Comparison of ENCODE assay signal across 7 cellular contexts in genomic region chr17:30730171-30730836, GRCh38.
A peak's percentile ranks its signal among the peaks of the same experiment; 100 is the strongest.
DNase-seq lines count a peak whose midpoint lies in the region; ATAC-seq, FAIRE-seq and TF ChIP-seq lines count a peak whose summit lies in the region.
"Not testable (repeated sequence)": the region's sequence is repeated elsewhere in the genome, so short reads cannot be mapped to it uniquely, and the experiment has no call there.

No MANE protein-coding gene starts in this region.

- H3K4me1 Mint-ChIP-seq in GM23338: peaks cover 16% of the 10 kb centered on the region
- H3K4me1 Mint-ChIP-seq in activated CD4-positive, alpha-beta T cell treated with anti-CD3 and anti-CD28 coated beads for 36 hours: peaks cover 16% of the 10 kb centered on the region
- H3K4me1 Mint-ChIP-seq in activated naive CD4-positive, alpha-beta T cell treated with anti-CD3 and anti-CD28 coated beads for 36 hours (ENCODE audit: low read depth): peaks cover 16% of the 10 kb centered on the region

- not testable (repeated sequence) for H3K14ac ChIP-seq in H1 (ENCODE audit: insufficient read length)

- H3K23me2 ChIP-seq in H1 (ENCODE audit: low read depth, low read length): not testable (repeated sequence)

- H2AFZ ChIP-seq in GM23338; OCI-LY1 (ENCODE audit: low read length); H1 (ENCODE audit: low read length): not testable (repeated sequence)

- not testable (repeated sequence) for TF ChIP-seq RAD21 in H1 (IDR thresholded peaks at IDR 0.05 in 1 of 2, conservative IDR thresholded peaks at IDR 0.05 in 1 of 2; ENCODE audit: low read depth in 2 of 2, low read length in 2 of 2)

- not testable (repeated sequence) for H3K4me1 ChIP-seq in GM23338 (ENCODE audit: insufficient read depth); H1 (replicated peaks in 1 of 4; ENCODE audit: control insufficient read depth in 3 of 4, insufficient read depth in 4 of 4, low read length in 3 of 4)
- H3K4me1 ChIP-seq in OCI-LY1 (ENCODE audit: insufficient read depth, low read length, severe bottlenecking) (peaks cover 29% of the 10 kb centered on the region), lower lobe of right lung (peaks cover 13% of the 10 kb centered on the region)

- H3K56ac ChIP-seq in H1 (replicated peaks; ENCODE audit: insufficient read length, low read depth, low read length): not testable (repeated sequence)

- DNase-seq in GM23338 (ENCODE audit: low spot score); activated CD4-positive, alpha-beta T cell treated with anti-CD3 and anti-CD28 coated beads for 36 hours; activated naive CD4-positive, alpha-beta T cell treated with anti-CD3 and anti-CD28 coated beads for 36 hours: not testable (repeated sequence)
- DNase-seq in H1 (ENCODE audit: low read depth in 1 of 2, low spot score in 2 of 2) (peak in 1 of 2 experiments; percentile 47), lower lobe of right lung (peak; percentile 21), sciatic nerve (ENCODE audit: low spot score) (peak; percentile 32)

- H2BK5ac ChIP-seq in H1 (ENCODE audit: low read depth, low read length): not testable (repeated sequence)

- not testable (repeated sequence) for H3K9me3 Mint-ChIP-seq in GM23338; activated CD4-positive, alpha-beta T cell treated with anti-CD3 and anti-CD28 coated beads for 36 hours (ENCODE audit: low read depth); activated naive CD4-positive, alpha-beta T cell treated with anti-CD3 and anti-CD28 coated beads for 36 hours

- intact Hi-C loops in activated CD4-positive, alpha-beta T cell treated with anti-CD3 and anti-CD28 coated beads for 36 hours (cut with DNase I, micrococcal nuclease): loop anchor here (5.0 kb wide), 2 partner anchors 97 to 613 kb away; partner anchors contain the start of gene NSRP1 (in 1 of the 2)
- intact Hi-C loops in activated naive CD4-positive, alpha-beta T cell treated with anti-CD3 and anti-CD28 coated beads for 36 hours (cut with micrococcal nuclease): loop anchor here (5.0 kb wide), 1 partner anchor 92 kb away; the partner anchor contains the start of gene CRLF3
- intact Hi-C loops in lower lobe of right lung (cut with DNase I); sciatic nerve (cut with DNase I): not testable (repeated sequence)

- H3K9me3 ChIP-seq in OCI-LY1 (ENCODE audit: low read length); H1 (ENCODE audit: insufficient read depth in 2 of 2, low read depth in 1 of 2, low read length in 1 of 2); lower lobe of right lung: not testable (repeated sequence)

- H3K27me3 Mint-ChIP-seq in GM23338 (ENCODE audit: insufficient read depth, low read depth, poor library complexity): peaks cover 20% of the 10 kb centered on the region
- not testable (repeated sequence) for H3K27me3 Mint-ChIP-seq in activated CD4-positive, alpha-beta T cell treated with anti-CD3 and anti-CD28 coated beads for 36 hours; activated naive CD4-positive, alpha-beta T cell treated with anti-CD3 and anti-CD28 coated beads for 36 hours (ENCODE audit: low read depth)

- not testable (repeated sequence) for H4K5ac ChIP-seq in H1 (ENCODE audit: insufficient read length, low read depth, low read length)

- not testable (repeated sequence) for H3K4ac ChIP-seq in H1 (replicated peaks; ENCODE audit: insufficient read length, low read depth, low read length)

- H3K79me2 ChIP-seq in GM23338 (replicated peaks; ENCODE audit: insufficient read depth): peaks cover 83% of the 10 kb centered on the region
- H3K79me2 ChIP-seq in OCI-LY1 (ENCODE audit: insufficient read depth, low read length): peaks cover 37% of the 10 kb centered on the region
- peaks cover 10 to 72% of the 10 kb centered on the region in 2 experiments; a peak in 3 of 4 replicates for H3K79me2 ChIP-seq in H1 (ENCODE audit: control insufficient read depth in 1 of 2, insufficient read depth in 2 of 2, low read length in 2 of 2)

- not testable (repeated sequence) for FAIRE-seq in H1 (lab: Jason Lieb, UNC)

- not testable (repeated sequence) for H2BK120ac ChIP-seq in H1 (replicated peaks; ENCODE audit: low read depth, low read length)

- not testable (repeated sequence) for H3K9me2 ChIP-seq in GM23338 (ENCODE audit: insufficient read depth); OCI-LY1 (ENCODE audit: low read depth, low read length)

- TF ChIP-seq EP300 in H1 (IDR thresholded peaks at IDR 0.05; ENCODE audit: borderline replicate concordance in 1 of 2, low read depth in 2 of 2, low read length in 2 of 2): not testable (repeated sequence)

- not testable (repeated sequence) for H3F3A ChIP-seq in GM23338 (replicated peaks; ENCODE audit: low read depth); OCI-LY1 (ENCODE audit: insufficient read depth, low read length)

- POLR2A ChIA-PET in activated CD4-positive, alpha-beta T cell treated with anti-CD3 and anti-CD28 coated beads for 36 hours (lab: Charles Lee); H1 (lab: Charles Lee; ENCODE audit: partially characterized antibody): not testable (repeated sequence)

- not testable (repeated sequence) for H2BK12ac ChIP-seq in H1 (ENCODE audit: low read depth, low read length)

- not testable (repeated sequence) for H2BK20ac ChIP-seq in H1 (ENCODE audit: low read length)

- H3K9ac ChIP-seq in OCI-LY1 (ENCODE audit: low read length); H1 (replicated peaks in 1 of 4; ENCODE audit: extremely low read depth in 1 of 4, low read depth in 3 of 4, low read length in 3 of 4): not testable (repeated sequence)

- H3K36me3 Mint-ChIP-seq in GM23338 (ENCODE audit: low read depth): peaks cover 33% of the 10 kb centered on the region
- H3K36me3 Mint-ChIP-seq in activated CD4-positive, alpha-beta T cell treated with anti-CD3 and anti-CD28 coated beads for 36 hours (ENCODE audit: low read depth): peaks cover 13% of the 10 kb centered on the region
- not testable (repeated sequence) for H3K36me3 Mint-ChIP-seq in activated naive CD4-positive, alpha-beta T cell treated with anti-CD3 and anti-CD28 coated beads for 36 hours (ENCODE audit: low read depth)

- peak overlapping the region; percentile 93 for H3K4me3 Mint-ChIP-seq in GM23338
- H3K4me3 Mint-ChIP-seq in activated CD4-positive, alpha-beta T cell treated with anti-CD3 and anti-CD28 coated beads for 36 hours: peak overlapping the region; percentile 90
- H3K4me3 Mint-ChIP-seq in activated naive CD4-positive, alpha-beta T cell treated with anti-CD3 and anti-CD28 coated beads for 36 hours: peak overlapping the region; percentile 96

- not testable (repeated sequence) for H3K4me2 ChIP-seq in GM23338
- H3K4me2 ChIP-seq in OCI-LY1 (ENCODE audit: low read length): peak overlapping the region; percentile 55; the same call in 1 of the 2 replicates
- H3K4me2 ChIP-seq in H1 (ENCODE audit: insufficient read depth in 1 of 2, low read depth in 2 of 2, low read length in 2 of 2): peak overlapping the region; percentile 21 to 58; a peak in 1 of 4 replicates

- H3K27ac ChIP-seq in GM23338 (ENCODE audit: low read depth) (peak overlapping the region; percentile 89; the same call in 1 of the 2 replicates), OCI-LY1 (ENCODE audit: low read depth, low read length, poor library complexity, severe bottlenecking) (peak overlapping the region; percentile 67)
- not testable (repeated sequence) for H3K27ac ChIP-seq in H1 (ENCODE audit: low read depth, low read length); lower lobe of right lung

- not testable (repeated sequence) for H2AK5ac ChIP-seq in H1 (ENCODE audit: low read depth, low read length)

- WGBS in H1 (ENCODE audit: extremely low coverage in 1 of 2, insufficient coverage in 1 of 2, insufficient read length in 1 of 2, insufficient replicate concordance in 2 of 2, low coverage in 1 of 2, low lambda C conversion rate in 2 of 2, missing lambda C conversion rate in 1 of 2), 2 experiments: 96% methylated on average over 8 of the region's 8 CpGs; no CpG with 5 or more reads in 1 of the 2 experiments

- not testable (repeated sequence) for H2BK15ac ChIP-seq in H1 (ENCODE audit: low read length)

- not testable (repeated sequence) for H3K27me3 ChIP-seq in GM23338 (ENCODE audit: insufficient read depth); OCI-LY1 (ENCODE audit: insufficient read depth, low read length); H1 (replicated peaks in 1 of 4; ENCODE audit: control insufficient read depth in 3 of 4, extremely low read depth in 1 of 4, insufficient read depth in 3 of 4, low read length in 3 of 4); lower lobe of right lung (ENCODE audit: low read depth)

- TF ChIP-seq CTCF in GM23338 (conservative IDR thresholded peaks at IDR 0.05; ENCODE audit: low read depth in 2 of 2); OCI-LY1 (IDR thresholded peaks at IDR 0.05; ENCODE audit: low read length); H1 (IDR thresholded peaks at IDR 0.05; ENCODE audit: control extremely low read depth in 1 of 3, insufficient read depth in 1 of 3, low read depth in 1 of 3, low read length in 3 of 3); lower lobe of right lung (IDR thresholded peaks at IDR 0.05): not testable (repeated sequence)

- H3K4me3 ChIP-seq in GM23338: peak overlapping the region; percentile 50
- H3K4me3 ChIP-seq in OCI-LY1 (ENCODE audit: low read depth, low read length, poor library complexity, severe bottlenecking); lower lobe of right lung: not testable (repeated sequence)
- H3K4me3 ChIP-seq in H1 (ENCODE audit: extremely low read depth in 1 of 4, insufficient read depth in 2 of 4, low read depth in 3 of 4, low read length in 4 of 4): peak overlapping the region in 1 of 4 experiments; percentile 88; a peak in 2 of 8 replicates

- H3K36me3 ChIP-seq in GM23338 (ENCODE audit: insufficient read depth); OCI-LY1 (ENCODE audit: insufficient read depth, low read length); lower lobe of right lung: not testable (repeated sequence)
- peaks cover 0 to 13% (median 0%) of the 10 kb centered on the region in 4 experiments; a peak in 1 of 8 replicates for H3K36me3 ChIP-seq in H1 (ENCODE audit: control insufficient read depth in 2 of 4, insufficient read depth in 4 of 4, low read length in 3 of 4)

- CTCF ChIA-PET in activated CD4-positive, alpha-beta T cell treated with anti-CD3 and anti-CD28 coated beads for 36 hours (lab: Charles Lee): interaction anchor here (1.3 kb wide), 1 partner anchor 94 kb away, joined by 4 read pairs; the partner anchor contains the start of gene CRLF3
- CTCF ChIA-PET in activated naive CD4-positive, alpha-beta T cell treated with anti-CD3 and anti-CD28 coated beads for 36 hours (lab: Charles Lee): interaction anchor here (0.7 to 1.6 kb wide), 4 partner anchors 10 to 29 kb away, joined by 3 to 5 read pairs (median 4); no protein-coding TSS in a partner anchor
- CTCF ChIA-PET in H1 (lab: Charles Lee; ENCODE audit: partially characterized antibody): not testable (repeated sequence)

- TF ChIP-seq POLR2A in H1 (IDR thresholded peaks at IDR 0.05; ENCODE audit: control extremely low read depth in 1 of 2, low read depth in 2 of 2, low read length in 2 of 2): not testable (repeated sequence)

- H3K18ac ChIP-seq in H1 (ENCODE audit: extremely low read depth, low read length): not testable (repeated sequence)

- ATAC-seq in GM23338; activated CD4-positive, alpha-beta T cell treated with anti-CD3 and anti-CD28 coated beads for 36 hours; lower lobe of right lung; sciatic nerve: not testable (repeated sequence)

- H4K20me1 ChIP-seq in GM23338 (replicated peaks; ENCODE audit: insufficient read depth) (peaks cover 39% of the 10 kb centered on the region), H1 (replicated peaks in 1 of 2; ENCODE audit: control insufficient read depth in 1 of 2, insufficient read depth in 2 of 2, low read length in 2 of 2) (peaks cover 8 to 14% of the 10 kb centered on the region in 2 experiments)
- H4K20me1 ChIP-seq in OCI-LY1 (ENCODE audit: insufficient read depth, low read length): not testable (repeated sequence)

- peak overlapping the region; percentile 92 for H3K27ac Mint-ChIP-seq in GM23338
- peak overlapping the region; percentile 95 for H3K27ac Mint-ChIP-seq in activated CD4-positive, alpha-beta T cell treated with anti-CD3 and anti-CD28 coated beads for 36 hours
- peak overlapping the region; percentile 70 for H3K27ac Mint-ChIP-seq in activated naive CD4-positive, alpha-beta T cell treated with anti-CD3 and anti-CD28 coated beads for 36 hours

- not testable (repeated sequence) for H4K91ac ChIP-seq in H1 (replicated peaks; ENCODE audit: insufficient read length, low read length)

- H4K8ac ChIP-seq in H1 (ENCODE audit: extremely low read depth, insufficient read depth, low read length): not testable (repeated sequence)

- H3K79me1 ChIP-seq in H1 (ENCODE audit: low read depth, low read length): not testable (repeated sequence)

- not testable (repeated sequence) for H3K23ac ChIP-seq in H1 (ENCODE audit: insufficient read length)
